Comparison of ENCODE assay signal across 8 cellular contexts in the genomic region with DNA sequence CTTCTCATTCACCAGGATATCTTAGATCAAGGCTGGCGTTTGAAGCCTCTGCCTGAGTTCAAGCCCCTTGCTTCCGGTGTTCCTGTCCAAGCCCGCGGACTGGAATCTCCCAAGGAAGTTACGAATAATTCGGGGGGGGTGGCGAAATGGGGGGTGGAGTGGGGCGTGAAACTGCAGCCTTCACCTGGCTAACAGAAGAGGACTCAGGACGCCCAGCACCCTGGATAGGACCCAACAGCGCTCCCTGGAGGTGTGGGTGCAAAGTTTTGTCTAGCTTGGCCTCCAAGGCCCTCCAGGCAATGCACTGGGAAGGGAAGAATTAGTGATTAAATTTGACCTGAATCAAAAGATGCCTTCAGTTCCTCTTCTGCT. TPM values are rescaled to one million over a fixed set of nuclear protein-coding genes. Genes with fewer than 3 reads are reported as not detected.
DNase-seq lines count a peak whose midpoint lies in the region; ATAC-seq and TF ChIP-seq lines count a peak whose summit lies in the region.

No MANE protein-coding gene starts in this region.

- H3K4me1 ChIP-seq in adrenal gland (replicated peaks in 1 of 2) (peaks cover 28 to 31% of the 10 kb centered on the region in 2 donors), right cardiac atrium (ENCODE audit: control insufficient read depth, insufficient read depth, low read length) (peaks cover 9% of the 10 kb centered on the region), rectal smooth muscle tissue (ENCODE audit: control insufficient read depth, insufficient read depth, low read length) (peaks cover 8% of the 10 kb centered on the region)

- peak overlapping the region; percentile 71 for H3K4me2 ChIP-seq in SU-DHL-6 (ENCODE audit: low read depth, low read length, poor library complexity, severe bottlenecking)

- H3K36me3 ChIP-seq in SU-DHL-6 (ENCODE audit: low read length) = peaks cover 5% of the 10 kb centered on the region; the same call in 1 of the 2 replicates
- H3K36me3 ChIP-seq in adrenal gland (replicated peaks in 1 of 2) = no peaks in the 10 kb centered on the region
- H3K36me3 ChIP-seq in rectal smooth muscle tissue (ENCODE audit: control insufficient read depth, insufficient read depth, low read length) = no peaks in the 10 kb centered on the region

- H3K9me3 ChIP-seq in SU-DHL-6 (ENCODE audit: insufficient read depth, low read length) (no peaks in the 10 kb centered on the region), adrenal gland (replicated peaks in 1 of 3) (no peaks in the 10 kb centered on the region), right cardiac atrium (ENCODE audit: control insufficient read depth, low read length) (no peaks in the 10 kb centered on the region)

- no peaks in the 10 kb centered on the region for H3K27me3 ChIP-seq in SU-DHL-6 (ENCODE audit: low read length)
- H3K27me3 ChIP-seq in adrenal gland = no peaks in the 10 kb centered on the region
- H3K27me3 ChIP-seq in right cardiac atrium (ENCODE audit: control insufficient read depth, insufficient read depth) = no peaks in the 10 kb centered on the region
- H3K27me3 ChIP-seq in rectal smooth muscle tissue (ENCODE audit: control insufficient read depth, insufficient read depth, low read length) = no peaks in the 10 kb centered on the region

- no peaks in the 10 kb centered on the region for H3K9me2 ChIP-seq in SU-DHL-6 (replicated peaks; ENCODE audit: insufficient read depth, low read length)

- H3K79me2 ChIP-seq in SU-DHL-6 (ENCODE audit: insufficient read depth, low read length) = peaks cover 45% of the 10 kb centered on the region

- H3F3A ChIP-seq in SU-DHL-6 (ENCODE audit: insufficient read depth) = peaks cover 13% of the 10 kb centered on the region; the same call in 1 of the 2 replicates

- peak overlapping the region; percentile 62 for H2AFZ ChIP-seq in SU-DHL-6 (ENCODE audit: low read depth, low read length, severe bottlenecking)

- intact Hi-C loops in adrenal gland (cut with DNase I) (loop anchor here (10.0 kb wide), 2 partner anchors 241 to 851 kb away; no protein-coding TSS in a partner anchor), right cardiac atrium (cut with DNase I) (loop anchor here in 3 of 4 donors (5.0 to 10.0 kb wide), 11 partner anchors 171 to 891 kb away; no protein-coding TSS in a partner anchor)

- H3K4me3 ChIP-seq in SU-DHL-6 (ENCODE audit: insufficient read depth, low read length, poor library complexity, severe bottlenecking) (peak overlapping the region; percentile 65), adrenal gland (peak overlapping the region in 3 of 4 donors; percentile 5 to 89 (median 32)), right cardiac atrium (ENCODE audit: low read length) (peak overlapping the region; percentile 85), rectal smooth muscle tissue (ENCODE audit: low read length) (peak overlapping the region; percentile 61)

- peak overlapping the region; percentile 84 for H3K27ac ChIP-seq in SU-DHL-6 (ENCODE audit: low read depth, low read length)
- H3K27ac ChIP-seq in adrenal gland = peak overlapping the region; percentile 91 to 98 (median 94)
- peak overlapping the region; percentile 100 for H3K27ac ChIP-seq in right cardiac atrium (ENCODE audit: low read length)
- peak overlapping the region; percentile 80 for H3K27ac ChIP-seq in rectal smooth muscle tissue (ENCODE audit: low read depth, low read length)

- no peaks in the 10 kb centered on the region; the same call in 1 of the 2 replicates for H4K20me1 ChIP-seq in SU-DHL-6 (ENCODE audit: low read depth, low read length)

- peak; percentile 69 for DNase-seq in A172 (ENCODE audit: low spot score)
- peak; percentile 84 for DNase-seq in M059J (ENCODE audit: low read depth)
- peak; percentile 80 to 93 (median 86) for DNase-seq in adrenal gland
- DNase-seq in right cardiac atrium = peak; percentile 76 to 90 (median 90)

- ATAC-seq in GM18867 (IDR thresholded peaks at IDR 0.05; ENCODE audit: unreplicated experiment) (peak; percentile 34), right cardiac atrium (peak; percentile 35 to 48), HG03469 (IDR thresholded peaks at IDR 0.05; ENCODE audit: unreplicated experiment) (no peak)

- TF ChIP-seq CTCF in SU-DHL-6 (IDR thresholded peaks at IDR 0.05; ENCODE audit: insufficient read depth, low read length, poor library complexity, severe bottlenecking) = peak; percentile 64
- TF ChIP-seq CTCF in adrenal gland (IDR thresholded peaks at IDR 0.05) = peak; percentile 38 to 78 (median 66)

- H3K9ac ChIP-seq in SU-DHL-6 (ENCODE audit: low read length) = peak overlapping the region; percentile 80
- peak overlapping the region; percentile 2 for H3K9ac ChIP-seq in rectal smooth muscle tissue (ENCODE audit: low read length)

- WGBS in adrenal gland, 4 donors = 2 to 14% (median 8%) methylated on average over 10 of the region's 10 CpGs
- WGBS in right cardiac atrium = 4% methylated on average over 10 of the region's 10 CpGs

- TF ChIP-seq POLR2A in adrenal gland (IDR thresholded peaks at IDR 0.05) = no peak

RNA-seq across cellular contexts. Expression of gene TRIB2, which starts 0.9 kb away (rescaled TPM):
- 2.0 and 8.3 TPM in 2 replicates for total RNA-seq in A172 (2014; rRNA removed; shearing (Covaris generic))
- total RNA-seq in M059J (2014; rRNA removed; shearing (Covaris generic)) = 22.3 and 25.2 TPM in 2 replicates
- total RNA-seq in adrenal gland (100 to 1,000 TPM in 5 of 8 donors, 10 to 100 TPM in 3; 35.5 to 263 (median 112) TPM), right cardiac atrium (10 to 100 TPM; 24.7 to 32.2 (median 28.2) TPM)
- polyA plus RNA-seq in adrenal gland (100 to 1,000 TPM in 2 of 3 donors, 10 to 100 TPM in 1; 37.9 to 130 (median 117) TPM), right cardiac atrium (25.3 TPM)

Comparison
In these comparisons a context has a peak if more than half of its experiments do, and no peak if none do; other contexts are left out.
1. H3K4me3 ChIP-seq: peak in every context shown above with its lines; median percentile 85 in right cardiac atrium; 65 in SU-DHL-6; 61 in rectal smooth muscle tissue; 32 in adrenal gland.